In genomic region chr7:111561659-111561908, GRCh38 we compare ENCODE assay signal across 8 cellular contexts. TPM values are rescaled to one million over a fixed set of nuclear protein-coding genes. Genes with fewer than 3 reads are reported as not detected.
DNase-seq lines count a peak whose midpoint lies in the region; TF ChIP-seq lines count a peak whose summit lies in the region.

No MANE protein-coding gene starts in this region.

- DNase-seq in COLO668 (lab: John Stamatoyannopoulos, UW; ENCODE audit: unreplicated experiment) = peak; percentile 28
- no peak for DNase-seq in NB4 (ENCODE audit: low read depth)
- no peak for DNase-seq in neural crest cell (ENCODE audit: low read depth, low spot score)
- no peak for DNase-seq in NCI-H1417 treated with DMSO at 0.1 percent for 48 hours (lab: John Stamatoyannopoulos, UW)
- no peak for DNase-seq in dedifferentiated amniotic fluid mesenchymal stem cell (ENCODE audit: extremely low spot score)
- no peak for DNase-seq in globus pallidus (ENCODE audit: low spot score)
- DNase-seq in GM13977 (ENCODE audit: low spot score) = no peak

- no peak overlapping the region for H3K27ac ChIP-seq in duodenal mucosa (ENCODE audit: low read depth, low read length)

- in situ Hi-C loops in GM13977 (cut with MboI; ENCODE audit: low pct_unique_long_range_greater_than_20kb, low sequenced_read_pairs, unreplicated experiment) = no loop called here

- H3K4me3 Mint-ChIP-seq in neural crest cell = peak overlapping the region; percentile 91

- H3K4me3 ChIP-seq in NB4 (ENCODE audit: low read depth, low read length) = peak overlapping the region; percentile 81
- peak overlapping the region; percentile 77 to 92 for H3K4me3 ChIP-seq in duodenal mucosa (ENCODE audit: low read depth in 1 of 2, low read length in 2 of 2)

- no peak for TF ChIP-seq CTCF in NB4 (IDR thresholded peaks at IDR 0.05; ENCODE audit: low read depth, low read length)
- no peak for TF ChIP-seq CTCF in neural crest cell (conservative IDR thresholded peaks at IDR 0.05)
- TF ChIP-seq CTCF in GM13977 (IDR thresholded peaks at IDR 0.05; ENCODE audit: extremely low read depth, insufficient read depth, missing control alignments) = no peak

- TF ChIP-seq POLR2A in NB4 (IDR thresholded peaks at IDR 0.05; ENCODE audit: extremely low read depth, insufficient read length) = no peak

- no peaks in the 10 kb centered on the region for H3K27me3 Mint-ChIP-seq in neural crest cell (ENCODE audit: low read depth)

- peak overlapping the region; percentile 63 to 74 for H3K9ac ChIP-seq in duodenal mucosa (ENCODE audit: low read depth in 1 of 2, low read length in 2 of 2)

- peak overlapping the region; percentile 85 for H3K27ac Mint-ChIP-seq in neural crest cell (ENCODE audit: unreplicated experiment)

- peaks cover 21% of the 10 kb centered on the region for H3K4me1 Mint-ChIP-seq in neural crest cell

- H3K9me3 Mint-ChIP-seq in neural crest cell = no peaks in the 10 kb centered on the region

- peaks cover 0 to 3% of the 10 kb centered on the region in 2 donors for H3K36me3 ChIP-seq in duodenal mucosa (ENCODE audit: control insufficient read depth in 1 of 2, insufficient read depth in 2 of 2, low read length in 2 of 2)

- peaks cover 12 to 15% of the 10 kb centered on the region in 2 donors for H3K4me1 ChIP-seq in duodenal mucosa (ENCODE audit: control insufficient read depth in 1 of 2, insufficient read depth in 2 of 2, low read length in 2 of 2)

- no peaks in the 10 kb centered on the region for H3K27me3 ChIP-seq in duodenal mucosa (ENCODE audit: control insufficient read depth in 1 of 2, insufficient read depth in 2 of 2, low read length in 2 of 2)

- no peaks in the 10 kb centered on the region for H3K9me3 ChIP-seq in duodenal mucosa (ENCODE audit: control insufficient read depth in 1 of 2, low read length in 2 of 2)

- H3K36me3 Mint-ChIP-seq in neural crest cell (ENCODE audit: low read depth) = peaks cover 9% of the 10 kb centered on the region

RNA-seq across cellular contexts. Expression of gene IMMP2L, which starts 0.7 kb away (rescaled TPM):
- 11.9 and 12.2 TPM in 2 replicates for total RNA-seq in neural crest cell
